15 cellular contexts compared by ENCODE assay signal in genomic region chr14:92496458-92496857, GRCh38. TPM values are rescaled to one million over a fixed set of nuclear protein-coding genes. Genes with fewer than 3 reads are reported as not detected.
DNase-seq lines count a peak whose midpoint lies in the region; TF ChIP-seq lines count a peak whose summit lies in the region.
"Had no signal": no experiment of that assay in that cellular context is flagged by ENCODE, and none has a peak within 500 bp of the region (broad histone marks: within the 10 kb centered on the region; RNA-seq: fewer than 3 reads in every experiment).

No MANE protein-coding gene starts in this region.

- H3K4me1 Mint-ChIP-seq in immature natural killer cell (peaks cover 22 to 24% of the 10 kb centered on the region in 2 donors), type B pancreatic cell (ENCODE audit: unreplicated experiment) (peaks cover 5% of the 10 kb centered on the region)

- H4K20me1 ChIP-seq in hepatocyte (ENCODE audit: insufficient read depth, poor library complexity, severe bottlenecking) = no peaks in the 10 kb centered on the region

- peaks cover 0 to 5% (median 2%) of the 10 kb centered on the region in 3 donors for H3K27me3 Mint-ChIP-seq in immature natural killer cell (ENCODE audit: low read depth in 3 of 3)
- no peaks in the 10 kb centered on the region for H3K27me3 Mint-ChIP-seq in type B pancreatic cell
- H3K27me3 Mint-ChIP-seq: CD4-positive, alpha-beta T cell had no signal

- H3K27me3 ChIP-seq in hepatocyte = no peaks in the 10 kb centered on the region
- H3K27me3 ChIP-seq: SJCRH30 had no signal

- DNase-seq in G401 (ENCODE audit: low spot score) (peak; percentile 55), immature natural killer cell (peak in 2 of 3 donors; percentile 9 to 21), type B pancreatic cell (ENCODE audit: extremely low spot score, unreplicated experiment) (peak; percentile 15), NCI-H510A treated with DMSO at 0.1 percent for 48 hours (lab: John Stamatoyannopoulos, UW) (no peak), DMS153 (lab: John Stamatoyannopoulos, UW) (no peak), hepatocyte (ENCODE audit: low spot score) (no peak)
- DNase-seq in activated CD8-positive, alpha-beta memory T cell treated with anti-CD3 and anti-CD28 coated beads, Interleukin-2, amount 50 U/mL, for 48 hours = peak; percentile 35
- DNase-seq: CD4-positive, alpha-beta T cell; NCI-H187 treated with DMSO at 0.1 percent for 48 hours; NCI-H446; NK-92 treated with Interleukin-12 subunit alpha and Interleukin-12 subunit beta, amount 100 ng/mL, for 24 hours; OCI-M1; SJCRH30 had no signal

- 94% methylated on average over 4 of the region's 4 CpGs for WGBS in hepatocyte (ENCODE audit: low lambda C conversion rate, missing lambda C conversion rate)

- no peak overlapping the region for H3K4me3 ChIP-seq in hepatocyte
- H3K4me3 ChIP-seq: HAP-1, SJCRH30 had no signal

- no peaks in the 10 kb centered on the region for H3K9me2 ChIP-seq in hepatocyte (replicated peaks; ENCODE audit: insufficient read depth)

- H3K4me2 ChIP-seq in hepatocyte = no peak overlapping the region

- H3K36me3 Mint-ChIP-seq in immature natural killer cell (no peaks in the 10 kb centered on the region), type B pancreatic cell (no peaks in the 10 kb centered on the region)
- H3K36me3 Mint-ChIP-seq: IgD-negative memory B cell had no signal

- no peaks in the 10 kb centered on the region for H3K79me2 ChIP-seq in hepatocyte

- no peaks in the 10 kb centered on the region for H3K36me3 ChIP-seq in hepatocyte (replicated peaks; ENCODE audit: insufficient read depth, low read depth)
- H3K36me3 ChIP-seq: HAP-1, SJCRH30 had no signal

- in situ Hi-C loops in G401 (cut with HindIII; ENCODE audit: low sequenced_read_pairs) = no loop called here

- H3K9me3 ChIP-seq in hepatocyte (ENCODE audit: low read depth) = no peaks in the 10 kb centered on the region
- H3K9me3 ChIP-seq: HAP-1, SJCRH30 had no signal

- H3K9me3 Mint-ChIP-seq in immature natural killer cell (no peaks in the 10 kb centered on the region), type B pancreatic cell (no peaks in the 10 kb centered on the region)
- H3K9me3 Mint-ChIP-seq: CD4-positive, alpha-beta T cell; IgD-negative memory B cell had no signal

- H3K27ac Mint-ChIP-seq in immature natural killer cell = peak overlapping the region in 3 of 6 donors; percentile 2 to 68 (median 27)
- H3K27ac Mint-ChIP-seq in type B pancreatic cell = no peak overlapping the region
- H3K27ac Mint-ChIP-seq: CD4-positive, alpha-beta T cell; IgD-negative memory B cell had no signal

- no peak overlapping the region for H2AFZ ChIP-seq in hepatocyte

- TF ChIP-seq CTCF in type B pancreatic cell (conservative IDR thresholded peaks at IDR 0.05) (no peak), hepatocyte (IDR thresholded peaks at IDR 0.05; ENCODE audit: poor library complexity) (no peak)

- no peak overlapping the region for H3K27ac ChIP-seq in hepatocyte
- H3K27ac ChIP-seq: SJCRH30 had no signal

- no peaks in the 10 kb centered on the region for H3K4me1 ChIP-seq in hepatocyte (ENCODE audit: insufficient read depth)
- H3K4me1 ChIP-seq: HAP-1 had no signal

- H3K4me3 Mint-ChIP-seq in immature natural killer cell = peak overlapping the region; percentile 38 to 66 (median 54)
- H3K4me3 Mint-ChIP-seq in type B pancreatic cell = no peak overlapping the region
- H3K4me3 Mint-ChIP-seq: CD4-positive, alpha-beta T cell had no signal

RNA-seq across cellular contexts. Expression of gene RIN3, which starts 17.1 kb away (rescaled TPM):
- 0.18 and 0.85 TPM in 2 replicates for total RNA-seq in G401 (2014; rRNA removed; shearing (Covaris generic))
- 100 to 1,000 TPM in 1 of 3 donors, 10 to 100 TPM in 2; 38.8 to 131 (median 60.1) TPM for polyA plus RNA-seq in immature natural killer cell
- 11.3 and 12.9 TPM in 2 replicates for total RNA-seq in type B pancreatic cell (ENCODE audit: low replicate concordance)
- 4.2 and 4.7 TPM in 2 replicates for total RNA-seq in hepatocyte
- polyA plus RNA-seq in hepatocyte = 8.6 and 11.8 TPM in 2 replicates
- total RNA-seq: SJCRH30 had no signal

Comparison
In these comparisons a context has a peak if more than half of its experiments do, and no peak if none do; other contexts are left out.
1. DNase-seq: peak in G401 (single experiment), activated CD8-positive, alpha-beta memory T cell treated with anti-CD3 and anti-CD28 coated beads, Interleukin-2, amount 50 U/mL, for 48 hours (single experiment), immature natural killer cell (2 of 3) and type B pancreatic cell (single experiment); none in NCI-H510A treated with DMSO at 0.1 percent for 48 hours (single experiment), DMS153 (single experiment) and hepatocyte (single experiment).